ENCODE assay signal across 1 cellular context in the genomic region with DNA sequence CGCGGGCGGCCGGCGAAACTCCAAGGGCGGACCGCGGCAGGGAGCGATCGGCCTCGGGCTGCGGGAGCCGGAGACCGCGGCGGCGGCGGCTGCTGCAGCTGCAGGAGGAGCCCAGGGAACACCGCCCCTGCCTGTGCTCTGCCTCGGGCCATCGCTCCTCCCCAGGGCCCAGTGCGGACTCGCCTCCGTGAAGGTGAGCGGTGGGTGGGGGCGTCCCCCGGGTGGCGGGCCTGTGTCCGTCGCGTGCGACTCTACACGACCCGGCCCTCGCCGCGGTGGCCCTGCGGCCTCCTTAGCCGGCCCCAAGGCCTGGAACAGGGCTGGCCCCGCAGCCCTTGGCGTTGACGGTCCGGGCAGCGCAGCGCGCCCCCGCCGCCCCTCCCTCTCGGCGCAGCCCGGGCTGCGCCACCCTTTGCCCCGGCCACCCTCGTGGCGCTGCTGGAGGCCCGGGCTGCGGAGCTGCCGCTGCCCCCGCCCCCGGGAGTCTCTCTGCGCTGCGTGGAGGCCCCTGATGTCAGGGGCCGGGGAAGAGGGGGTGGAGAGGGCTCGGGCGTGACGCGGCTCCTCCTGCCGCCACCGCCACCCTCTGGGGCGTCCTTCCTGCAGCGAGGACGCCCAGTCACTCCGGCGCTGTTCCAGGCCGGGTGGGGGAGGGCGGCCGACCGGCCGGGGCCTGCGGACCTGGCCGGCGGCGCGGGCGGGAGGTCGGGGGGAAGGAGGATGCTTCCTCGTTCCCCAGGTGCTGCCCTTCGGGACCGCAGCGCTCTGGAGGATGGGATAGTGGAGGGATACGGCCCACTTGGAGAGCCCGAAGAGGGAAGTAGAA.
TF ChIP-seq lines count a peak whose summit lies in the region.

No MANE protein-coding gene starts in this region.

TF ChIP-seq in HepG2, 621 proteins besides CTCF, POLR2A, EP300 and RAD21 (continued from another document):
- TF ChIP-seq, protein P1, sequence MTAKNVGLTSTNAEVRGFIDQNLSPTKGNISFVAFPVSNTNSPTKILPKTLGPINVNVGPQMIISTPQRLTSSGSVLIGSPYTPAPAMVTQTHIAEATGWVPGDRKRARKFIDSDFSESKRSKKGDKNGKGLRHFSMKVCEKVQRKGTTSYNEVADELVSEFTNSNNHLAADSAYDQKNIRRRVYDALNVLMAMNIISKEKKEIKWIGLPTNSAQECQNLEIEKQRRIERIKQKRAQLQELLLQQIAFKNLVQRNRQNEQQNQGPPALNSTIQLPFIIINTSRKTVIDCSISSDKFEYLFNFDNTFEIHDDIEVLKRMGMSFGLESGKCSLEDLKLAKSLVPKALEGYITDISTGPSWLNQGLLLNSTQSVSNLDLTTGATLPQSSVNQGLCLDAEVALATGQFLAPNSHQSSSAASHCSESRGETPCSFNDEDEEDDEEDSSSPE (CRISPR knock-in tag; IDR thresholded peaks at IDR 0.05): no peak
- TF ChIP-seq ZNF616 (CRISPR knock-in tag; IDR thresholded peaks at IDR 0.05; ENCODE audit: low read depth) (0 out of 2 replicates have a peak, but pooled peaks have one; percentile 35), SRSF1 (optimal IDR thresholded peaks at IDR 0.05; ENCODE audit: low read depth, low read length) (peak; percentile 25), SIX1 (CRISPR knock-in tag; IDR thresholded peaks at IDR 0.05; ENCODE audit: borderline replicate concordance) (no peak), JUND (CRISPR knock-in tag; IDR thresholded peaks at IDR 0.05) (0 out of 2 replicates have a peak, but pooled peaks have one; percentile 22), PHF8 (CRISPR knock-in tag; IDR thresholded peaks at IDR 0.05) (peak; percentile 72)
- TF ChIP-seq, protein P2, sequence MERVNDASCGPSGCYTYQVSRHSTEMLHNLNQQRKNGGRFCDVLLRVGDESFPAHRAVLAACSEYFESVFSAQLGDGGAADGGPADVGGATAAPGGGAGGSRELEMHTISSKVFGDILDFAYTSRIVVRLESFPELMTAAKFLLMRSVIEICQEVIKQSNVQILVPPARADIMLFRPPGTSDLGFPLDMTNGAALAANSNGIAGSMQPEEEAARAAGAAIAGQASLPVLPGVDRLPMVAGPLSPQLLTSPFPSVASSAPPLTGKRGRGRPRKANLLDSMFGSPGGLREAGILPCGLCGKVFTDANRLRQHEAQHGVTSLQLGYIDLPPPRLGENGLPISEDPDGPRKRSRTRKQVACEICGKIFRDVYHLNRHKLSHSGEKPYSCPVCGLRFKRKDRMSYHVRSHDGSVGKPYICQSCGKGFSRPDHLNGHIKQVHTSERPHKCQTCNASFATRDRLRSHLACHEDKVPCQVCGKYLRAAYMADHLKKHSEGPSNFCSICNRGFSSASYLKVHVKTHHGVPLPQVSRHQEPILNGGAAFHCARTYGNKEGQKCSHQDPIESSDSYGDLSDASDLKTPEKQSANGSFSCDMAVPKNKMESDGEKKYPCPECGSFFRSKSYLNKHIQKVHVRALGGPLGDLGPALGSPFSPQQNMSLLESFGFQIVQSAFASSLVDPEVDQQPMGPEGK (CRISPR knock-in tag; IDR thresholded peaks at IDR 0.05): peak; percentile 58
